9 cellular contexts compared by ENCODE assay signal in the genomic region with DNA sequence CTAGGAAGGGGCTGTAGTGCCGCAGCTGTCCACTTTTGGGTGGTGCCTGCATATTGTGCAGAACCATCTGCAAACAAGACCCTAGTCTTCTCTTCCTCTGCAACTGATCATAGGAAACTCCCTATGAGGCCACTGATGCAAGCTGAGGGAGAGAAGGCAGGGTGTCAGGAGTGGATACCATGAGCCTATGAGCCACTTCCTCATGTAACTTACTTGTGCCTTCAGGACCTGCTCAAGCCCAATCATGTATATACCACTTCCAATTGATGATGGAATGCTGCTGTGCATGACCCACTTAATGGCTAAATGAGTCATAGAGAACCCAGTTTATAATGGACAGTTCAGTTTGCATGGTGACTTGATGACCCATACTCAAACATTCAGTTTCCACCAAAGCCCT.
"Had no signal": no experiment of that assay in that cellular context is flagged by ENCODE, and none has a peak within 500 bp of the region (broad histone marks: within the 10 kb centered on the region; RNA-seq: fewer than 3 reads in every experiment).

No MANE protein-coding gene starts in this region.

- H3K36me3 ChIP-seq: HAP-1 had no signal

- DNase-seq: HFFc6, KBM-7 had no signal

- H3K27ac ChIP-seq: KMS-11 had no signal

- FAIRE-seq: H1, H54, HepG2 had no signal

- H3K4me3 ChIP-seq: GM23338, HAP-1 had no signal

- ATAC-seq: GM23338, HCT116, HepG2 had no signal
